32 cellular contexts compared by ENCODE assay signal in genomic region chr7:35334511-35334910, GRCh38.
DNase-seq lines count a peak whose midpoint lies in the region; ATAC-seq and TF ChIP-seq lines count a peak whose summit lies in the region.
"Had no signal": no experiment of that assay in that cellular context is flagged by ENCODE, and none has a peak within 500 bp of the region (broad histone marks: within the 10 kb centered on the region; RNA-seq: fewer than 3 reads in every experiment).

No MANE protein-coding gene starts in this region.

- CTCF ChIA-PET in activated CD4-positive, alpha-beta memory T cell treated with anti-CD3 and anti-CD28 coated beads for 36 hours (lab: Charles Lee), result interaction anchor here (0.6 kb wide), 1 partner anchor 219 kb away, joined by 3 read pairs; no protein-coding TSS in a partner anchor

- POLR2A ChIA-PET in activated CD4-positive, alpha-beta memory T cell treated with anti-CD3 and anti-CD28 coated beads for 36 hours (lab: Charles Lee), result no interaction called here

- peaks cover 6% of the 10 kb centered on the region for H3K27me3 Mint-ChIP-seq in activated CD4-positive, alpha-beta memory T cell treated with anti-CD3 and anti-CD28 coated beads for 36 hours

- no peaks in the 10 kb centered on the region for H3K36me3 Mint-ChIP-seq in activated CD4-positive, alpha-beta memory T cell treated with anti-CD3 and anti-CD28 coated beads for 36 hours
- H3K36me3 Mint-ChIP-seq: activated naive CD8-positive, alpha-beta T cell treated with anti-CD3 and anti-CD28 coated beads for 36 hours; stimulated activated memory B cell treated with anti-CD40 and anti-IgM and Interleukin-4, amounts not matched to agents 10 μg/mL and 1 μg/mL and 100 μg/mL, for 72 hours had no signal

- H3K27me3 ChIP-seq in RWPE2 (ENCODE audit: insufficient read depth, poor library complexity, severe bottlenecking), result peaks cover 13% of the 10 kb centered on the region
- H3K27me3 ChIP-seq: BLaER1 treated with 17β-estradiol and CSF1 and Interleukin-3, amounts not matched to agents 10 nM and 100 nM; right atrium auricular region; upper lobe of right lung had no signal

- no peak for TF ChIP-seq POLR2A in GM18505 (IDR thresholded peaks at IDR 0.05; ENCODE audit: borderline replicate concordance, extremely low read depth, insufficient read depth, insufficient read length)

- no peaks in the 10 kb centered on the region for H3K9me3 ChIP-seq in RWPE2 (ENCODE audit: severe bottlenecking)
- H3K9me3 ChIP-seq: BLaER1 treated with 17β-estradiol and CSF1 and Interleukin-3, amounts not matched to agents 10 nM and 100 nM; lower lobe of right lung; mucosa of descending colon; right atrium auricular region; SK-N-SH; upper lobe of right lung had no signal

- no peaks in the 10 kb centered on the region for H3K36me3 ChIP-seq in RWPE2 (ENCODE audit: low read depth)
- H3K36me3 ChIP-seq: BLaER1 treated with 17β-estradiol and CSF1 and Interleukin-3, amounts not matched to agents 10 nM and 100 nM; lower lobe of right lung; right atrium auricular region; upper lobe of right lung had no signal

- DNase-seq in A172 (ENCODE audit: low spot score) (peak; percentile 38), EL (peak; percentile 62), RWPE2 (ENCODE audit: low spot score) (no peak), iris pigment epithelial cell (ENCODE audit: low read depth) (peak; percentile 31), NCI-H526 treated with DMSO at 0.1 percent for 48 hours (lab: John Stamatoyannopoulos, UW) (no peak), AML-193 (lab: John Stamatoyannopoulos, UW) (no peak)
- no peak for DNase-seq in activated CD4-positive, alpha-beta memory T cell treated with anti-CD3 and anti-CD28 coated beads for 36 hours
- DNase-seq: activated CD4-positive, alpha-beta T cell treated with anti-CD3 and anti-CD28 coated beads for 36 hours; activated effector memory CD4-positive, alpha-beta T cell treated with anti-CD3 and anti-CD28 coated beads, Interleukin-2, amount 50 U/mL, for 16 hours; activated naive CD8-positive, alpha-beta T cell treated with anti-CD3 and anti-CD28 coated beads for 36 hours; activated T-cell treated with anti-CD3 and anti-CD28 coated beads, Interleukin-2, amount 50 U/mL, for 1 hour; COR-L47; Karpas-422; lower lobe of right lung; mucosa of descending colon; NCI-H1048; NCI-H187; NCI-H2227 treated with DMSO at 0.1 percent for 48 hours; NCI-H82; SK-N-SH; stimulated activated CD4-positive, alpha-beta T cell treated with anti-CD3 and anti-CD28 coated beads, Interleukin-4, amount 100 ng/mL, for 4 hours; substantia nigra; upper lobe of right lung had no signal

- H3K27ac ChIP-seq in RWPE2 (ENCODE audit: poor library complexity, severe bottlenecking), result no peak overlapping the region
- H3K27ac ChIP-seq: BLaER1 treated with 17β-estradiol and CSF1 and Interleukin-3, amounts not matched to agents 10 nM and 100 nM; lower lobe of right lung; parathyroid adenoma; upper lobe of right lung had no signal

- H3K4me3 Mint-ChIP-seq in activated CD4-positive, alpha-beta memory T cell treated with anti-CD3 and anti-CD28 coated beads for 36 hours, result no peak overlapping the region
- H3K4me3 Mint-ChIP-seq: activated CD4-positive, alpha-beta T cell treated with anti-CD3 and anti-CD28 coated beads for 36 hours; activated naive CD8-positive, alpha-beta T cell treated with anti-CD3 and anti-CD28 coated beads for 36 hours; GM23338; nephron; stimulated activated memory B cell treated with anti-CD40 and anti-IgM and Interleukin-4, amounts not matched to agents 10 μg/mL and 1 μg/mL and 100 μg/mL, for 72 hours; T-helper 1 cell treated with Interleukin-12 subunit alpha and Interleukin-12 subunit beta and Interleukin-4 antibody, amounts not matched to agents 30 μg/mL and 1 μg/mL, for 36 hours had no signal

- intact Hi-C loops in activated CD4-positive, alpha-beta memory T cell treated with anti-CD3 and anti-CD28 coated beads for 36 hours (cut with micrococcal nuclease), result no loop called here

- ATAC-seq in RWPE2 (ENCODE audit: low read depth), result peak; percentile 56; the same call in 1 of the 3 replicates
- no peak for ATAC-seq in GM18505 (IDR thresholded peaks at IDR 0.05; ENCODE audit: unreplicated experiment)
- ATAC-seq: activated CD4-positive, alpha-beta T cell treated with anti-CD3 and anti-CD28 coated beads for 36 hours; GM23338; HepG2; lower lobe of right lung; mucosa of descending colon; stimulated activated memory B cell treated with anti-CD40 and anti-IgM and Interleukin-4, amounts not matched to agents 10 μg/mL and 1 μg/mL and 100 μg/mL, for 72 hours; upper lobe of right lung had no signal

- H3K4me1 Mint-ChIP-seq in activated CD4-positive, alpha-beta memory T cell treated with anti-CD3 and anti-CD28 coated beads for 36 hours (ENCODE audit: low read depth), result no peaks in the 10 kb centered on the region
- H3K4me1 Mint-ChIP-seq: activated CD4-positive, alpha-beta T cell treated with anti-CD3 and anti-CD28 coated beads for 36 hours; activated naive CD8-positive, alpha-beta T cell treated with anti-CD3 and anti-CD28 coated beads for 36 hours; GM23338; stimulated activated memory B cell treated with anti-CD40 and anti-IgM and Interleukin-4, amounts not matched to agents 10 μg/mL and 1 μg/mL and 100 μg/mL, for 72 hours had no signal

- TF ChIP-seq CTCF in RWPE2 (IDR thresholded peaks at IDR 0.05; ENCODE audit: poor library complexity, severe bottlenecking), result no peak

- H3K9me3 Mint-ChIP-seq in activated CD4-positive, alpha-beta memory T cell treated with anti-CD3 and anti-CD28 coated beads for 36 hours, result no peaks in the 10 kb centered on the region
- H3K9me3 Mint-ChIP-seq: activated naive CD8-positive, alpha-beta T cell treated with anti-CD3 and anti-CD28 coated beads for 36 hours; GM23338; nephron; stimulated activated memory B cell treated with anti-CD40 and anti-IgM and Interleukin-4, amounts not matched to agents 10 μg/mL and 1 μg/mL and 100 μg/mL, for 72 hours; T-helper 1 cell treated with Interleukin-12 subunit alpha and Interleukin-12 subunit beta and Interleukin-4 antibody, amounts not matched to agents 30 μg/mL and 1 μg/mL, for 36 hours had no signal

- no peak overlapping the region for H3K4me3 ChIP-seq in RWPE2 (ENCODE audit: severe bottlenecking)
- H3K4me3 ChIP-seq: BLaER1 treated with 17β-estradiol and CSF1 and Interleukin-3, amounts not matched to agents 10 nM and 100 nM; GM23338; lower lobe of right lung; mucosa of descending colon; right atrium auricular region; upper lobe of right lung had no signal

- no peaks in the 10 kb centered on the region for H3K4me1 ChIP-seq in RWPE2 (ENCODE audit: insufficient read depth, poor library complexity, severe bottlenecking)
- H3K4me1 ChIP-seq: BLaER1 treated with 17β-estradiol and CSF1 and Interleukin-3, amounts not matched to agents 10 nM and 100 nM; lower lobe of right lung; parathyroid adenoma; upper lobe of right lung had no signal

- no peak overlapping the region for H3K27ac Mint-ChIP-seq in activated CD4-positive, alpha-beta memory T cell treated with anti-CD3 and anti-CD28 coated beads for 36 hours
- H3K27ac Mint-ChIP-seq: activated CD4-positive, alpha-beta T cell treated with anti-CD3 and anti-CD28 coated beads for 36 hours; activated naive CD8-positive, alpha-beta T cell treated with anti-CD3 and anti-CD28 coated beads for 36 hours; GM23338; nephron; stimulated activated memory B cell treated with anti-CD40 and anti-IgM and Interleukin-4, amounts not matched to agents 10 μg/mL and 1 μg/mL and 100 μg/mL, for 72 hours; T-helper 1 cell treated with Interleukin-12 subunit alpha and Interleukin-12 subunit beta and Interleukin-4 antibody, amounts not matched to agents 30 μg/mL and 1 μg/mL, for 36 hours had no signal

Comparison
In these comparisons a context has a peak if more than half of its experiments do, and no peak if none do; other contexts are left out.
1. DNase-seq: peak in A172 (single experiment), EL (single experiment) and iris pigment epithelial cell (single experiment); none in RWPE2 (single experiment), activated CD4-positive, alpha-beta memory T cell treated with anti-CD3 and anti-CD28 coated beads for 36 hours (single experiment), NCI-H526 treated with DMSO at 0.1 percent for 48 hours (single experiment) and AML-193 (0 of 2).